ENCODE assay signal across 21 cellular contexts in the genomic region with DNA sequence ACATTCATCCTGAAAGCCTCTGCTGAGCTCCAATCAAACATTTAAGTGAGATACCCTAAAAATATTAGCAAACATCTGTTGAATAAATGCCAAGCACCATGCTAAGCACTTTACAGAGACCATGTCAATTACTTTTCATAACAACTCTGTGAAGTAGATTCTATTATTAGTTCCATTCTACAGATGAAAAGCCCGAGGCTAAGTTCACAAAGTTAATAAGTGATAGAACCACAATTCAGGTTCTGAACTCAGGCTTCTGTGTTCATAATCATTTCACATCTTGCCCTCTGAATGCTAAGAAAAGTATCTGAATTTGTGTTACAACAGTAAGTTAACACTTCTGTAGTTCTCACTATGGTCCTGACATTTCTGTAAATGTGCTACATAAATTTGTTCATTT. TPM values are rescaled to one million over a fixed set of nuclear protein-coding genes. Genes with fewer than 3 reads are reported as not detected.
DNase-seq lines count a peak whose midpoint lies in the region; ATAC-seq, FAIRE-seq and TF ChIP-seq lines count a peak whose summit lies in the region.
"Had no signal": no experiment of that assay in that cellular context is flagged by ENCODE, and none has a peak within 500 bp of the region (broad histone marks: within the 10 kb centered on the region; RNA-seq: fewer than 3 reads in every experiment).

No MANE protein-coding gene starts in this region.

- H3K9ac ChIP-seq in GM12878 (ENCODE audit: control insufficient read depth, insufficient read depth, low read length), result no peak overlapping the region
- H3K9ac ChIP-seq: GM23248 had no signal

- TF ChIP-seq RAD21 in GM12878 (IDR thresholded peaks at IDR 0.05; ENCODE audit: insufficient read depth, low read depth, low read length), result no peak

- peaks cover 8% of the 10 kb centered on the region for H3K36me3 Mint-ChIP-seq in natural killer cell treated with Interleukin-12 subunit alpha and Interleukin-12 subunit beta and Interleukin-15 and Interleukin-18, amount 100 ng/mL, for 72 hours
- H3K36me3 Mint-ChIP-seq in natural killer cell, result no peaks in the 10 kb centered on the region
- peaks cover 36% of the 10 kb centered on the region for H3K36me3 Mint-ChIP-seq in activated CD4-positive, alpha-beta T cell treated with anti-CD3 and anti-CD28 coated beads, Interleukin-2, amount 10 ng/mL, durations not matched to agents 7 days and 5 days (ENCODE audit: low read depth)

- POLR2A ChIA-PET in GM12878 (lab: Charles Lee), result no interaction called here
- POLR2A ChIA-PET in activated CD4-positive, alpha-beta T cell treated with anti-CD3 and anti-CD28 coated beads, Interleukin-2, amount 10 ng/mL, durations not matched to agents 7 days and 5 days (lab: Charles Lee), result no interaction called here

- no peak for ATAC-seq in natural killer cell treated with Interleukin-12 subunit alpha and Interleukin-12 subunit beta and Interleukin-15 and Interleukin-18, amount 100 ng/mL, for 72 hours
- ATAC-seq in natural killer cell, result no peak
- peak; percentile 71 for ATAC-seq in GM21381 (IDR thresholded peaks at IDR 0.05; ENCODE audit: unreplicated experiment)
- peak; percentile 49 for ATAC-seq in GM12878
- ATAC-seq in right cardiac atrium, result no peak
- ATAC-seq in GM19395 (IDR thresholded peaks at IDR 0.05; ENCODE audit: unreplicated experiment), result no peak
- ATAC-seq: HCT116, SK-N-SH treated with all-trans-retinoic acid at 6 μM for 48 hours, T-cell had no signal

- H3K27ac ChIP-seq in GM12878 (ENCODE audit: control insufficient read depth, insufficient read depth), result no peak overlapping the region
- no peak overlapping the region for H3K27ac ChIP-seq in right cardiac atrium (ENCODE audit: low read length)
- H3K27ac ChIP-seq: 22Rv1, GM23248 had no signal

- no peak for TF ChIP-seq POLR2A in GM12878 (IDR thresholded peaks at IDR 0.05; ENCODE audit: low read depth, low read length)

- peaks cover 0 to 10% of the 10 kb centered on the region in 2 experiments; a peak in 2 of 4 replicates for H3K36me3 ChIP-seq in GM12878 (ENCODE audit: control insufficient read depth in 2 of 2, insufficient read depth in 2 of 2, low read length in 1 of 2)

- H3K9me3 ChIP-seq in GM12878 (replicated peaks; ENCODE audit: control insufficient read depth, insufficient read depth, low read length) (no peaks in the 10 kb centered on the region), right cardiac atrium (ENCODE audit: control insufficient read depth, low read length) (no peaks in the 10 kb centered on the region)

- no peak overlapping the region for H2AFZ ChIP-seq in GM12878 (ENCODE audit: control insufficient read depth, low read depth, low read length)
- H2AFZ ChIP-seq: GM23248 had no signal

- no peak overlapping the region for H3K4me3 ChIP-seq in GM12878
- H3K4me3 ChIP-seq in right cardiac atrium (ENCODE audit: low read length), result no peak overlapping the region
- H3K4me3 ChIP-seq: GM23248 had no signal

- peaks cover 26 to 39% of the 10 kb centered on the region in 2 donors for H3K4me1 Mint-ChIP-seq in natural killer cell treated with Interleukin-12 subunit alpha and Interleukin-12 subunit beta and Interleukin-15 and Interleukin-18, amount 100 ng/mL, for 72 hours (ENCODE audit: low read depth in 2 of 2)
- H3K4me1 Mint-ChIP-seq in natural killer cell, result peaks cover 20 to 40% of the 10 kb centered on the region in 2 donors
- H3K4me1 Mint-ChIP-seq in activated CD4-positive, alpha-beta T cell treated with anti-CD3 and anti-CD28 coated beads, Interleukin-2, amount 10 ng/mL, durations not matched to agents 7 days and 5 days, result peaks cover 1% of the 10 kb centered on the region

- H3K4me1 ChIP-seq in GM12878 (ENCODE audit: control insufficient read depth, insufficient read depth, low read length) (no peaks in the 10 kb centered on the region), right cardiac atrium (ENCODE audit: control insufficient read depth, insufficient read depth, low read length) (no peaks in the 10 kb centered on the region)

- no peaks in the 10 kb centered on the region for H3K27me3 ChIP-seq in GM12878 (replicated peaks in 1 of 2; ENCODE audit: control insufficient read depth in 2 of 2, insufficient read depth in 2 of 2, low read length in 1 of 2)
- H3K27me3 ChIP-seq in right cardiac atrium (ENCODE audit: control insufficient read depth, insufficient read depth), result no peaks in the 10 kb centered on the region

- intact Hi-C loops in natural killer cell (cut with micrococcal nuclease) (no loop called here), GM12878 (cut with micrococcal nuclease; ENCODE audit: unreplicated experiment) (no loop called here), right cardiac atrium (cut with DNase I) (no loop called here)

- in situ Hi-C loops in GM12878 (cut with MboI), result no loop called here

- WGBS in GM12878 (ENCODE audit: insufficient coverage, insufficient replicate concordance, low lambda C conversion rate, missing lambda C conversion rate), result 0% methylated on average over 1 of the region's 1 CpG
- 83% methylated on average over 1 of the region's 1 CpG for WGBS in right cardiac atrium

- BruUV-seq in GM12878 (replicated peaks; lab: Mats Ljungman, UMichigan), result no TSS peak

- no peak for DNase-seq in natural killer cell treated with Interleukin-12 subunit alpha and Interleukin-12 subunit beta and Interleukin-15 and Interleukin-18, amount 100 ng/mL, for 72 hours (ENCODE audit: low spot score)
- DNase-seq in natural killer cell, result no peak
- DNase-seq in GM12878 (ENCODE audit: low read depth, low spot score), result no peak
- no peak for DNase-seq in right cardiac atrium
- no peak for DNase-seq in NCI-H1092 (lab: John Stamatoyannopoulos, UW)
- DNase-seq in activated CD4-positive, alpha-beta T cell treated with anti-CD3 and anti-CD28 coated beads, Interleukin-2, amount 10 ng/mL, durations not matched to agents 7 days and 5 days, result no peak
- DNase-seq: Calu3; CD4-positive, CD25-positive, alpha-beta regulatory T cell; DMS53; GM23248; NCI-H1105; NCI-H1694 treated with DMSO at 0.1 percent for 48 hours; NCI-H748 treated with DMSO at 0.1 percent for 48 hours; SHP77 treated with DMSO at 0.1 percent for 48 hours; T-cell had no signal

- H4K20me1 ChIP-seq in GM12878 (ENCODE audit: control insufficient read depth, insufficient read depth), result no peaks in the 10 kb centered on the region

- RAD21 ChIA-PET in GM12878 (lab: Charles Lee; ENCODE audit: unreplicated experiment), result interaction anchor here (1.7 kb wide), 1 partner anchor 36 kb away, joined by 4 read pairs; no protein-coding TSS in a partner anchor

- no peak overlapping the region for H3K4me2 ChIP-seq in GM12878 (ENCODE audit: control insufficient read depth, insufficient read depth)

- SMC1A ChIA-PET in GM12878 (lab: Charles Lee; ENCODE audit: uncharacterized antibody, unreplicated experiment), result interaction anchor here (0.9 to 1.7 kb wide), 5 partner anchors 10 to 68 kb away, joined by 3 read pairs; no protein-coding TSS in a partner anchor

- no peak for FAIRE-seq in GM12878 (lab: Jason Lieb, UNC)

- TF ChIP-seq CTCF in natural killer cell (IDR thresholded peaks at IDR 0.05) (no peak), GM12878 (IDR thresholded peaks at IDR 0.05 in 2 of 3, conservative IDR thresholded peaks at IDR 0.05 in 1 of 3; ENCODE audit: control insufficient read depth in 2 of 3, extremely low read depth in 1 of 3, insufficient read depth in 1 of 3, low read depth in 3 of 3, low read length in 3 of 3) (no peak)

- no peaks in the 10 kb centered on the region for H3K9me3 Mint-ChIP-seq in natural killer cell treated with Interleukin-12 subunit alpha and Interleukin-12 subunit beta and Interleukin-15 and Interleukin-18, amount 100 ng/mL, for 72 hours
- H3K9me3 Mint-ChIP-seq in natural killer cell, result no peaks in the 10 kb centered on the region
- no peaks in the 10 kb centered on the region for H3K9me3 Mint-ChIP-seq in activated CD4-positive, alpha-beta T cell treated with anti-CD3 and anti-CD28 coated beads, Interleukin-2, amount 10 ng/mL, durations not matched to agents 7 days and 5 days
- H3K9me3 Mint-ChIP-seq: CD4-positive, CD25-positive, alpha-beta regulatory T cell; T-cell had no signal

- CTCF ChIA-PET in GM12878 (lab: Yijun Ruan, JAX), result interaction anchor here (0.9 to 2.8 kb wide), 4 partner anchors 14 to 159 kb away, joined by 3 to 8 read pairs (median 3); no protein-coding TSS in a partner anchor
- CTCF ChIA-PET in activated CD4-positive, alpha-beta T cell treated with anti-CD3 and anti-CD28 coated beads, Interleukin-2, amount 10 ng/mL, durations not matched to agents 7 days and 5 days (lab: Charles Lee), result no interaction called here

- no peak for TF ChIP-seq EP300 in GM12878 (IDR thresholded peaks at IDR 0.05; ENCODE audit: borderline replicate concordance in 1 of 2, control insufficient read depth in 1 of 2, low read depth in 2 of 2, low read length in 2 of 2)

- no peaks in the 10 kb centered on the region for H3K79me2 ChIP-seq in GM12878 (ENCODE audit: control insufficient read depth, insufficient read depth, low read length)

- H3K4me3 Mint-ChIP-seq in natural killer cell treated with Interleukin-12 subunit alpha and Interleukin-12 subunit beta and Interleukin-15 and Interleukin-18, amount 100 ng/mL, for 72 hours, result peak overlapping the region; percentile 51
- no peak overlapping the region for H3K4me3 Mint-ChIP-seq in natural killer cell
- H3K4me3 Mint-ChIP-seq in activated CD4-positive, alpha-beta T cell treated with anti-CD3 and anti-CD28 coated beads, Interleukin-2, amount 10 ng/mL, durations not matched to agents 7 days and 5 days, result no peak overlapping the region
- H3K4me3 Mint-ChIP-seq: B cell, T-cell had no signal

- H3K27me3 Mint-ChIP-seq in natural killer cell treated with Interleukin-12 subunit alpha and Interleukin-12 subunit beta and Interleukin-15 and Interleukin-18, amount 100 ng/mL, for 72 hours, result no peaks in the 10 kb centered on the region
- no peaks in the 10 kb centered on the region for H3K27me3 Mint-ChIP-seq in natural killer cell (ENCODE audit: low read depth in 2 of 2)
- H3K27me3 Mint-ChIP-seq in activated CD4-positive, alpha-beta T cell treated with anti-CD3 and anti-CD28 coated beads, Interleukin-2, amount 10 ng/mL, durations not matched to agents 7 days and 5 days, result no peaks in the 10 kb centered on the region
- H3K27me3 Mint-ChIP-seq: B cell; CD4-positive, CD25-positive, alpha-beta regulatory T cell; T-cell had no signal

- H3K27ac Mint-ChIP-seq in natural killer cell treated with Interleukin-12 subunit alpha and Interleukin-12 subunit beta and Interleukin-15 and Interleukin-18, amount 100 ng/mL, for 72 hours, result peak overlapping the region; percentile 37 to 73
- no peak overlapping the region for H3K27ac Mint-ChIP-seq in natural killer cell
- H3K27ac Mint-ChIP-seq in activated CD4-positive, alpha-beta T cell treated with anti-CD3 and anti-CD28 coated beads, Interleukin-2, amount 10 ng/mL, durations not matched to agents 7 days and 5 days, result no peak overlapping the region
- H3K27ac Mint-ChIP-seq: T-cell had no signal

RNA-seq across cellular contexts. Expression of a gene that starts 27.4 kb away (rescaled TPM):
- total RNA-seq in natural killer cell treated with Interleukin-12 subunit alpha and Interleukin-12 subunit beta and Interleukin-15 and Interleukin-18, amount 100 ng/mL, for 72 hours, result 10 to 100 TPM; 35.0 to 54.4 TPM
- total RNA-seq in natural killer cell, result 10 to 100 TPM; 45.4 to 61.0 (median 45.7) TPM
- total RNA-seq in GM12878 (2013; cell fraction: nucleolus; rRNA removed), result 303 and 318 TPM in 2 replicates
- total RNA-seq in GM12878 (2014; rRNA removed), result 49.5 and 56.9 TPM in 2 replicates
- 64.8 and 71.3 TPM in 2 replicates for total RNA-seq in GM12878 (2014; rRNA removed; fragmentation: Illumina TruSeq; extraction: Trizol)
- 52.0 and 54.6 TPM in 2 replicates for total RNA-seq in GM12878 (2021)
- polyA plus RNA-seq in GM12878 (2011; ENCODE audit: low read depth), result 65.9 TPM
- 43.2 and 48.5 TPM in 2 replicates for polyA plus RNA-seq in GM12878 (2011; rRNA removed)
- polyA plus RNA-seq in GM12878 (2011; cell fraction: cytosol; rRNA removed), result 18.9 and 20.7 TPM in 2 replicates
- 29.6 and 33.5 TPM in 2 replicates for polyA plus RNA-seq in GM12878 (2011; cell fraction: nucleus; rRNA removed)
- polyA plus RNA-seq in GM12878 (2012), result 59.5 and 76.1 TPM in 2 replicates
- polyA plus RNA-seq in GM12878 (2014; fragmentation: Illumina TruSeq; extraction: Trizol), result 82.2 and 100 TPM in 2 replicates
- polyA plus RNA-seq in GM12878 (2014; fragmentation: Nextera tagmentation; extraction: Ambion mirVana), result 10 to 100 TPM; 26.9 to 28.4 TPM
- 48.3 and 51.4 TPM in 2 replicates for polyA plus RNA-seq in GM12878 (2014; rRNA removed)
- polyA plus RNA-seq in GM12878 (2016; fragmentation: Nextera tagmentation; extraction: Ambion mirVana), result 10 to 100 TPM; 20.4 to 29.5 TPM
- polyA minus RNA-seq in GM12878 (2011; rRNA and poly(A)+ RNA removed), result 72.8 and 86.8 TPM in 2 replicates
- 13.0 and 18.8 TPM in 2 replicates for polyA minus RNA-seq in GM12878 (2011; cell fraction: cytosol; rRNA and poly(A)+ RNA removed)
- 27.8 and 34.7 TPM in 2 replicates for polyA minus RNA-seq in GM12878 (2011; cell fraction: nucleus; rRNA and poly(A)+ RNA removed)
- total RNA-seq in right cardiac atrium, result 1 to 10 TPM; 2.6 to 3.1 (median 2.8) TPM
- polyA plus RNA-seq in right cardiac atrium, result 1.7 TPM
- total RNA-seq in activated CD4-positive, alpha-beta T cell treated with anti-CD3 and anti-CD28 coated beads, Interleukin-2, amount 10 ng/mL, durations not matched to agents 7 days and 5 days, result 10 to 100 TPM; 47.6 to 63.4 TPM

Comparison
In these comparisons a context has a peak if more than half of its experiments do, and no peak if none do; other contexts are left out.
1. H3K27ac Mint-ChIP-seq: peak in natural killer cell treated with Interleukin-12 subunit alpha and Interleukin-12 subunit beta and Interleukin-15 and Interleukin-18, amount 100 ng/mL, for 72 hours (2 of 2); none in natural killer cell (0 of 2) and activated CD4-positive, alpha-beta T cell treated with anti-CD3 and anti-CD28 coated beads, Interleukin-2, amount 10 ng/mL, durations not matched to agents 7 days and 5 days (single experiment).
2. ATAC-seq: peak in GM21381 (single experiment) and GM12878 (single experiment); none in natural killer cell treated with Interleukin-12 subunit alpha and Interleukin-12 subunit beta and Interleukin-15 and Interleukin-18, amount 100 ng/mL, for 72 hours (0 of 2), natural killer cell (0 of 3), right cardiac atrium (0 of 2) and GM19395 (single experiment).
3. RNA of a gene that starts 27.4 kb away (total RNA-seq): 47.6 to 63.4 TPM in activated CD4-positive, alpha-beta T cell treated with anti-CD3 and anti-CD28 coated beads, Interleukin-2, amount 10 ng/mL, durations not matched to agents 7 days and 5 days, 49.5 to 318 TPM in GM12878, 35.0 to 54.4 TPM in natural killer cell treated with Interleukin-12 subunit alpha and Interleukin-12 subunit beta and Interleukin-15 and Interleukin-18, amount 100 ng/mL, for 72 hours and 45.4 to 61.0 TPM in natural killer cell; 2.6 to 3.1 TPM in right cardiac atrium; every median in the first group is over 4 times any median in the second.